Comparison of ENCODE assay signal across 9 cellular contexts in genomic region chr17:40452074-40452787, GRCh38. TPM values are rescaled to one million over a fixed set of nuclear protein-coding genes. Genes with fewer than 3 reads are reported as not detected.
DNase-seq lines count a peak whose midpoint lies in the region; ATAC-seq and TF ChIP-seq lines count a peak whose summit lies in the region.
"Had no signal": no experiment of that assay in that cellular context is flagged by ENCODE, and none has a peak within 500 bp of the region (broad histone marks: within the 10 kb centered on the region; RNA-seq: fewer than 3 reads in every experiment).

No MANE protein-coding gene starts in this region.

- no peaks in the 10 kb centered on the region for H3K9me3 Mint-ChIP-seq in activated T-helper 2 cell treated with anti-CD3 and anti-CD28 coated beads, Interferon-gamma antibody, Interleukin-2, Interleukin-4, amounts not matched to agents 10 μg/mL and 5 μg/mL and 100 μg/mL, durations not matched to agents 14 hours and 24 hours and 36 hours
- H3K9me3 Mint-ChIP-seq: central memory CD8-positive, alpha-beta T cell had no signal

- H3K4me3 Mint-ChIP-seq in activated T-helper 2 cell treated with anti-CD3 and anti-CD28 coated beads, Interferon-gamma antibody, Interleukin-2, Interleukin-4, amounts not matched to agents 10 μg/mL and 5 μg/mL and 100 μg/mL, durations not matched to agents 14 hours and 24 hours and 36 hours (ENCODE audit: low read depth) = no peak overlapping the region
- H3K4me3 Mint-ChIP-seq: central memory CD8-positive, alpha-beta T cell had no signal

- CTCF ChIA-PET in HEK293 (lab: Yijun Ruan, JAX) = interaction anchor here (0.6 to 7.2 kb wide), 6 partner anchors 13 to 1197 kb away, joined by 3 to 58 read pairs (median 36); no protein-coding TSS in a partner anchor

- DNase-seq in activated T-helper 2 cell treated with anti-CD3 and anti-CD28 coated beads, Interferon-gamma antibody, Interleukin-2, Interleukin-4, amounts not matched to agents 10 μg/mL and 5 μg/mL and 100 μg/mL, durations not matched to agents 14 hours and 24 hours and 36 hours (ENCODE audit: low spot score) = no peak
- peak; percentile 53 for DNase-seq in left ventricle myocardium superior
- DNase-seq in smooth muscle cell (lab: John Stamatoyannopoulos, UW; ENCODE audit: unreplicated experiment) = no peak
- DNase-seq in KBM-7 = no peak
- DNase-seq in NCI-H446 treated with DMSO at 0.1 percent for 48 hours (lab: John Stamatoyannopoulos, UW) = no peak
- no peak for DNase-seq in SK-N-DZ (ENCODE audit: low spot score)

- H4K20me1 ChIP-seq in smooth muscle cell (ENCODE audit: low read depth) = peaks cover 58% of the 10 kb centered on the region

- H3K4me1 ChIP-seq in HEK293 (ENCODE audit: control insufficient read depth, insufficient read depth, low read length) = no peaks in the 10 kb centered on the region
- peaks cover 3% of the 10 kb centered on the region for H3K4me1 ChIP-seq in smooth muscle cell (ENCODE audit: low read depth)

- H3K27ac Mint-ChIP-seq in activated T-helper 2 cell treated with anti-CD3 and anti-CD28 coated beads, Interferon-gamma antibody, Interleukin-2, Interleukin-4, amounts not matched to agents 10 μg/mL and 5 μg/mL and 100 μg/mL, durations not matched to agents 14 hours and 24 hours and 36 hours = peak overlapping the region; percentile 92

- POLR2A ChIA-PET in HEK293 (lab: Yijun Ruan, JAX) = interaction anchor here (0.6 kb wide), 1 partner anchor 803 kb away, joined by 4 read pairs; no protein-coding TSS in a partner anchor

- no peaks in the 10 kb centered on the region for H3K27me3 Mint-ChIP-seq in activated T-helper 2 cell treated with anti-CD3 and anti-CD28 coated beads, Interferon-gamma antibody, Interleukin-2, Interleukin-4, amounts not matched to agents 10 μg/mL and 5 μg/mL and 100 μg/mL, durations not matched to agents 14 hours and 24 hours and 36 hours (ENCODE audit: low read depth)
- H3K27me3 Mint-ChIP-seq: central memory CD8-positive, alpha-beta T cell had no signal

- H3K36me3 Mint-ChIP-seq in activated T-helper 2 cell treated with anti-CD3 and anti-CD28 coated beads, Interferon-gamma antibody, Interleukin-2, Interleukin-4, amounts not matched to agents 10 μg/mL and 5 μg/mL and 100 μg/mL, durations not matched to agents 14 hours and 24 hours and 36 hours (ENCODE audit: low read depth) = peaks cover 56% of the 10 kb centered on the region

- ATAC-seq in left ventricle myocardium superior (peak; percentile 64), HG03108 (IDR thresholded peaks at IDR 0.05; ENCODE audit: unreplicated experiment) (no peak)

- WGBS in smooth muscle cell (ENCODE audit: low lambda C conversion rate) = 49% methylated on average over 7 of the region's 7 CpGs

- H3F3A ChIP-seq in smooth muscle cell (ENCODE audit: low read depth) = no peaks in the 10 kb centered on the region

- H3K36me3 ChIP-seq in HEK293 (ENCODE audit: control insufficient read depth in 2 of 2, insufficient read depth in 1 of 2, low read length in 2 of 2) (peaks cover 0 to 21% of the 10 kb centered on the region in 2 experiments; a peak in 1 of 3 replicates), smooth muscle cell (ENCODE audit: low read depth) (no peaks in the 10 kb centered on the region)

- no peaks in the 10 kb centered on the region for H3K27me3 ChIP-seq in smooth muscle cell (ENCODE audit: low read depth)

- H3K9ac ChIP-seq in smooth muscle cell (ENCODE audit: low read depth) = no peak overlapping the region

- H3K9me3 ChIP-seq in HEK293 (ENCODE audit: control insufficient read depth, insufficient read depth, low read depth, low read length) (no peaks in the 10 kb centered on the region), smooth muscle cell (replicated peaks; ENCODE audit: low read depth) (no peaks in the 10 kb centered on the region)

- intact Hi-C loops in activated T-helper 2 cell treated with anti-CD3 and anti-CD28 coated beads, Interferon-gamma antibody, Interleukin-2, Interleukin-4, amounts not matched to agents 10 μg/mL and 5 μg/mL and 100 μg/mL, durations not matched to agents 14 hours and 24 hours and 36 hours (cut with micrococcal nuclease) = no loop called here
- intact Hi-C loops in left ventricle myocardium superior (cut with micrococcal nuclease) = no loop called here

- H3K27ac ChIP-seq in HEK293 (ENCODE audit: extremely low read depth, low read depth, low read length) (no peak overlapping the region), smooth muscle cell (ENCODE audit: low read depth) (peak overlapping the region; percentile 23)

- H3K4me2 ChIP-seq in smooth muscle cell = peak overlapping the region; percentile 54

- peaks cover 16% of the 10 kb centered on the region for H3K79me2 ChIP-seq in smooth muscle cell (ENCODE audit: low read depth)

- TF ChIP-seq CTCF in HEK293 (tag by site-specific recombination; IDR thresholded peaks at IDR 0.05) (no peak), smooth muscle cell (IDR thresholded peaks at IDR 0.05; ENCODE audit: borderline replicate concordance, insufficient read depth, poor library complexity, severe bottlenecking) (no peak)

- H2AFZ ChIP-seq in smooth muscle cell (ENCODE audit: low read depth) = no peak overlapping the region

- in situ Hi-C loops in KBM-7 (cut with MboI; ENCODE audit: low pct_unique_long_range_greater_than_20kb, low sequenced_read_pairs) = no loop called here

- no peak overlapping the region for H3K4me3 ChIP-seq in HEK293 (ENCODE audit: low read depth, low read length)
- H3K4me3 ChIP-seq in smooth muscle cell = no peak overlapping the region

- H3K4me1 Mint-ChIP-seq in activated T-helper 2 cell treated with anti-CD3 and anti-CD28 coated beads, Interferon-gamma antibody, Interleukin-2, Interleukin-4, amounts not matched to agents 10 μg/mL and 5 μg/mL and 100 μg/mL, durations not matched to agents 14 hours and 24 hours and 36 hours (ENCODE audit: low read depth) = peaks cover 34% of the 10 kb centered on the region

TF ChIP-seq in HEK293, 187 proteins besides CTCF, POLR2A, EP300 and RAD21 (continues in another document):
- TF ChIP-seq ZSCAN16 (tag by site-specific recombination; IDR thresholded peaks at IDR 0.05) = no peak
- no peak for TF ChIP-seq BCL11A (tag by site-specific recombination; IDR thresholded peaks at IDR 0.05; ENCODE audit: low read depth)
- peak; percentile 92 for TF ChIP-seq ZFHX2 (tag by site-specific recombination; conservative IDR thresholded peaks at IDR 0.05)
- TF ChIP-seq ZNF169 (tag by site-specific recombination; IDR thresholded peaks at IDR 0.05) = no peak
- TF ChIP-seq ZNF398 (tag by site-specific recombination; IDR thresholded peaks at IDR 0.05) = no peak
- TF ChIP-seq ZIC2 (tag by site-specific recombination; IDR thresholded peaks at IDR 0.05) = peak; percentile 67

RNA-seq across cellular contexts. Expression of gene IGFBP4, which starts 9.0 kb away (rescaled TPM):
- total RNA-seq in activated T-helper 2 cell treated with anti-CD3 and anti-CD28 coated beads, Interferon-gamma antibody, Interleukin-2, Interleukin-4, amounts not matched to agents 10 μg/mL and 5 μg/mL and 100 μg/mL, durations not matched to agents 14 hours and 24 hours and 36 hours = 54.6 and 59.3 TPM in 2 replicates
- total RNA-seq in left ventricle myocardium superior = 176 TPM
- total RNA-seq in smooth muscle cell = 63.8 and 91.0 TPM in 2 replicates
- polyA plus RNA-seq in smooth muscle cell = 305 and 413 TPM in 2 replicates
- 21.3 and 26.0 TPM in 2 replicates for polyA plus RNA-seq in SK-N-DZ (2014; cell fraction: cytosol; rRNA removed)
- polyA plus RNA-seq in SK-N-DZ (2014; cell fraction: nucleus; rRNA removed) = 15.1 and 20.9 TPM in 2 replicates

RNA-seq across cellular contexts. Expression of gene TOP2A, which starts 34.5 kb away (rescaled TPM):
- total RNA-seq in activated T-helper 2 cell treated with anti-CD3 and anti-CD28 coated beads, Interferon-gamma antibody, Interleukin-2, Interleukin-4, amounts not matched to agents 10 μg/mL and 5 μg/mL and 100 μg/mL, durations not matched to agents 14 hours and 24 hours and 36 hours = 193 and 199 TPM in 2 replicates
- total RNA-seq in left ventricle myocardium superior (1.1 TPM), smooth muscle cell (42.3 and 45.5 TPM in 2 replicates)
- 15.4 and 26.2 TPM in 2 replicates for polyA plus RNA-seq in smooth muscle cell
- polyA plus RNA-seq in SK-N-DZ (2014; cell fraction: cytosol; rRNA removed) = 345 and 397 TPM in 2 replicates
- 344 and 450 TPM in 2 replicates for polyA plus RNA-seq in SK-N-DZ (2014; cell fraction: nucleus; rRNA removed)

RNA-seq across cellular contexts. Expression of gene TNS4, which starts 49.2 kb away (rescaled TPM):
- 8.7 and 9.0 TPM in 2 replicates for total RNA-seq in activated T-helper 2 cell treated with anti-CD3 and anti-CD28 coated beads, Interferon-gamma antibody, Interleukin-2, Interleukin-4, amounts not matched to agents 10 μg/mL and 5 μg/mL and 100 μg/mL, durations not matched to agents 14 hours and 24 hours and 36 hours
- total RNA-seq in left ventricle myocardium superior = not detected
- total RNA-seq in smooth muscle cell = 0.63 and 1.2 TPM in 2 replicates
- polyA plus RNA-seq in smooth muscle cell = 0.13 and 3.3 TPM in 2 replicates
- 0.09 TPM in 1 of 2 replicates, not detected in the other for polyA plus RNA-seq in SK-N-DZ (2014; cell fraction: cytosol; rRNA removed)
- not detected in 2 replicates for polyA plus RNA-seq in SK-N-DZ (2014; cell fraction: nucleus; rRNA removed)

Comparison
In these comparisons a context has a peak if more than half of its experiments do, and no peak if none do; other contexts are left out.
1. RNA of gene TOP2A, which starts 34.5 kb away (total RNA-seq): 193 to 199 TPM in activated T-helper 2 cell treated with anti-CD3 and anti-CD28 coated beads, Interferon-gamma antibody, Interleukin-2, Interleukin-4, amounts not matched to agents 10 μg/mL and 5 μg/mL and 100 μg/mL, durations not matched to agents 14 hours and 24 hours and 36 hours and 42.3 to 45.5 TPM in smooth muscle cell; 1.1 TPM in left ventricle myocardium superior (single experiment); every median in the first group is over 10 times any median in the second.